In genomic region chr5:177476531-177477233, GRCh38 we compare ENCODE assay signal across 10 cellular contexts. TPM values are rescaled to one million over a fixed set of nuclear protein-coding genes. Genes with fewer than 3 reads are reported as not detected.
DNase-seq lines count a peak whose midpoint lies in the region; ATAC-seq and TF ChIP-seq lines count a peak whose summit lies in the region.
"Had no signal": no experiment of that assay in that cellular context is flagged by ENCODE, and none has a peak within 500 bp of the region (broad histone marks: within the 10 kb centered on the region; RNA-seq: fewer than 3 reads in every experiment).

No MANE protein-coding gene starts in this region.

- DNase-seq in osteocyte (ENCODE audit: extremely low spot score, unreplicated experiment) = no peak
- DNase-seq in GM13977 (ENCODE audit: low spot score) = no peak
- DNase-seq in NCI-H1417 (lab: John Stamatoyannopoulos, UW) = no peak
- DNase-seq: activated naive CD4-positive, alpha-beta T cell treated with anti-CD3 and anti-CD28 coated beads, Interleukin-2, amount 50 U/mL, for 16 hours; GDM1; NCI-H748 treated with DMSO at 0.1 percent for 48 hours; stimulated activated CD4-positive, alpha-beta T cell treated with anti-CD3 and anti-CD28 coated beads, Interleukin-4, amount 100 ng/mL, for 24 hours had no signal

- TF ChIP-seq CTCF in HEK293 (tag by site-specific recombination; IDR thresholded peaks at IDR 0.05) (no peak), brain (conservative IDR thresholded peaks at IDR 0.05) (no peak), osteocyte (IDR thresholded peaks at IDR 0.05) (no peak), GM13977 (IDR thresholded peaks at IDR 0.05; ENCODE audit: extremely low read depth, insufficient read depth, missing control alignments) (no peak)

- in situ Hi-C loops in GM13977 (cut with MboI; ENCODE audit: low pct_unique_long_range_greater_than_20kb, low sequenced_read_pairs, unreplicated experiment) = no loop called here

- H3K4me1 Mint-ChIP-seq in brain = peaks cover 54% of the 10 kb centered on the region
- H3K4me1 Mint-ChIP-seq in osteocyte (ENCODE audit: unreplicated experiment) = peaks cover 47% of the 10 kb centered on the region

- POLR2A ChIA-PET in HEK293 (lab: Yijun Ruan, JAX) = interaction anchor here (0.8 to 8.1 kb wide), 6 partner anchors 9 to 74 kb away, joined by 3 to 106 read pairs (median 4); partner anchors contain the start of genes GRK6 and PDLIM7

- H3K9me3 Mint-ChIP-seq in brain (no peaks in the 10 kb centered on the region), osteocyte (ENCODE audit: unreplicated experiment) (no peaks in the 10 kb centered on the region)

- H3K27me3 Mint-ChIP-seq in brain (peaks cover 3% of the 10 kb centered on the region), osteocyte (ENCODE audit: unreplicated experiment) (no peaks in the 10 kb centered on the region)

- H3K36me3 ChIP-seq in HEK293 (ENCODE audit: control insufficient read depth in 2 of 2, insufficient read depth in 1 of 2, low read length in 2 of 2) = peaks cover 0 to 11% of the 10 kb centered on the region in 2 experiments; a peak in 1 of 3 replicates

- H3K27ac Mint-ChIP-seq in brain (peak overlapping the region in 4 of 5 experiments; percentile 50 to 64 (median 60)), osteocyte (ENCODE audit: unreplicated experiment) (peak overlapping the region; percentile 34)

- H3K27ac ChIP-seq in HEK293 (ENCODE audit: extremely low read depth, low read depth, low read length) = no peak overlapping the region

- H3K4me3 Mint-ChIP-seq in brain (peak overlapping the region in 2 of 5 experiments; percentile 45 to 76), osteocyte (ENCODE audit: unreplicated experiment) (no peak overlapping the region)

- H3K9me3 ChIP-seq in HEK293 (ENCODE audit: control insufficient read depth, insufficient read depth, low read depth, low read length) = no peaks in the 10 kb centered on the region

- CTCF ChIA-PET in HEK293 (lab: Yijun Ruan, JAX) = interaction anchor here (0.6 to 2.8 kb wide), 11 partner anchors 8 to 158 kb away, joined by 3 to 11 read pairs (median 4); no protein-coding TSS in a partner anchor

- ATAC-seq in HG03025 (IDR thresholded peaks at IDR 0.05; ENCODE audit: low FRiP score, unreplicated experiment) = no peak

- peaks cover under 1% of the 10 kb centered on the region for H3K36me3 Mint-ChIP-seq in brain
- peaks cover 5% of the 10 kb centered on the region for H3K36me3 Mint-ChIP-seq in osteocyte (ENCODE audit: unreplicated experiment)

- H3K4me3 ChIP-seq in HEK293 (ENCODE audit: low read depth, low read length) = no peak overlapping the region

- H3K4me1 ChIP-seq in HEK293 (ENCODE audit: control insufficient read depth, insufficient read depth, low read length) = peaks cover 4% of the 10 kb centered on the region

TF ChIP-seq in HEK293, 187 proteins besides CTCF, POLR2A, EP300 and RAD21:
- TF ChIP-seq ZNF768 (tag by site-specific recombination; IDR thresholded peaks at IDR 0.05) (peak; percentile 68; the same call in 1 of the 2 replicates), ZBTB1 (tag by site-specific recombination; IDR thresholded peaks at IDR 0.05) (no peak), KLF1 (tag by site-specific recombination; IDR thresholded peaks at IDR 0.05) (0 out of 2 replicates have a peak, but pooled peaks have one; percentile 6)
TF ChIP-seq in HEK293: peak in this region for 2.

RNA-seq across cellular contexts. Expression of gene DBN1, which starts 3.2 kb away (rescaled TPM):
- 275 TPM for polyA plus RNA-seq in brain (ENCODE audit: insufficient read depth, low read depth, low replicate concordance)
- total RNA-seq in osteocyte = 248 and 249 TPM in 2 replicates

RNA-seq across cellular contexts. Expression of gene PDLIM7, which starts 20.7 kb away (rescaled TPM):
- polyA plus RNA-seq in brain (ENCODE audit: insufficient read depth, low read depth, low replicate concordance) = 20.1 TPM
- total RNA-seq in osteocyte = 312 and 358 TPM in 2 replicates

RNA-seq across cellular contexts. Expression of gene PRR7, which starts 30.1 kb away (rescaled TPM):
- 10.9 TPM for polyA plus RNA-seq in brain (ENCODE audit: insufficient read depth, low read depth, low replicate concordance)
- 2.8 and 4.4 TPM in 2 replicates for total RNA-seq in osteocyte

RNA-seq across cellular contexts. Expression of gene DOK3, which starts 32.9 kb away (rescaled TPM):
- polyA plus RNA-seq in brain (ENCODE audit: insufficient read depth, low read depth, low replicate concordance) = 1.8 TPM
- 5.5 and 7.2 TPM in 2 replicates for total RNA-seq in osteocyte

RNA-seq across cellular contexts. Expression of gene DDX41, which starts 40.1 kb away (rescaled TPM):
- polyA plus RNA-seq in brain (ENCODE audit: insufficient read depth, low read depth, low replicate concordance) = 231 TPM
- total RNA-seq in osteocyte = 68.7 and 83.1 TPM in 2 replicates
